Comparison of ENCODE assay signal across 26 cellular contexts in genomic region chr14:99445916-99446315, GRCh38.
"Had no signal": no experiment of that assay in that cellular context is flagged by ENCODE, and none has a peak within 500 bp of the region (broad histone marks: within the 10 kb centered on the region; RNA-seq: fewer than 3 reads in every experiment).

No MANE protein-coding gene starts in this region.

- ATAC-seq: activated T-cell treated with anti-CD3 and anti-CD28 coated beads, Interleukin-2, amount 50 U/mL, for 4 hours; esophagus mucosa had no signal

- DNase-seq: activated CD4-positive, alpha-beta memory T cell treated with anti-CD3 and anti-CD28 coated beads, Interleukin-2, amount 10 ng/mL, durations not matched to agents 7 days and 5 days; activated CD4-positive, alpha-beta T cell treated with anti-CD3 and anti-CD28 coated beads, Interleukin-2, amount 10 ng/mL, durations not matched to agents 24 days and 14 days; activated CD8-positive, alpha-beta memory T cell treated with anti-CD3 and anti-CD28 coated beads, Interleukin-2, amount 50 U/mL, for 48 hours; activated effector memory CD4-positive, alpha-beta T cell treated with Interleukin-2 at 50 U/mL for 16 hours; activated naive CD4-positive, alpha-beta T cell treated with anti-CD3 and anti-CD28 coated beads for 36 hours; activated naive CD8-positive, alpha-beta T cell treated with anti-CD3 and anti-CD28 coated beads, Interleukin-2, amount 10 ng/mL, durations not matched to agents 7 days and 5 days; activated T-cell treated with anti-CD3 and anti-CD28 coated beads, Interleukin-2, amount 50 U/mL, for 4 hours; cerebellar nuclear complex; colonic mucosa; dorsolateral prefrontal cortex; effector memory CD4-positive, alpha-beta T cell; foreskin fibroblast; heart right ventricle; left ventricle myocardium inferior; mesendoderm; SK-N-SH; stimulated activated CD4-positive, alpha-beta T cell treated with anti-CD3 and anti-CD28 coated beads, Interleukin-1b, Interleukin-23, amount 100 ng/mL, for 48 hours; stimulated activated naive CD4-positive, alpha-beta T cell treated with Interleukin-2 at 50 U/mL for 16 hours; SW 1271; T-helper 9 cell had no signal

- H3K27ac Mint-ChIP-seq: activated CD4-positive, alpha-beta memory T cell treated with anti-CD3 and anti-CD28 coated beads, Interleukin-2, amount 10 ng/mL, durations not matched to agents 7 days and 5 days; activated CD4-positive, alpha-beta T cell treated with anti-CD3 and anti-CD28 coated beads, Interleukin-2, amount 10 ng/mL, durations not matched to agents 24 days and 14 days; activated naive CD4-positive, alpha-beta T cell treated with anti-CD3 and anti-CD28 coated beads for 36 hours; activated naive CD8-positive, alpha-beta T cell treated with anti-CD3 and anti-CD28 coated beads, Interleukin-2, amount 10 ng/mL, durations not matched to agents 7 days and 5 days; nephron had no signal

- H3K9me3 Mint-ChIP-seq: activated CD4-positive, alpha-beta memory T cell treated with anti-CD3 and anti-CD28 coated beads, Interleukin-2, amount 10 ng/mL, durations not matched to agents 7 days and 5 days; activated CD4-positive, alpha-beta T cell treated with anti-CD3 and anti-CD28 coated beads, Interleukin-2, amount 10 ng/mL, durations not matched to agents 24 days and 14 days; activated naive CD4-positive, alpha-beta T cell treated with anti-CD3 and anti-CD28 coated beads for 36 hours; activated naive CD8-positive, alpha-beta T cell treated with anti-CD3 and anti-CD28 coated beads, Interleukin-2, amount 10 ng/mL, durations not matched to agents 7 days and 5 days; activated T-cell treated with anti-CD3 and anti-CD28 coated beads, Interleukin-2, amount 50 U/mL, for 4 hours; brain; nephron; T-helper 1 cell treated with Interleukin-12 subunit alpha and Interleukin-12 subunit beta and Interleukin-4 antibody, amounts not matched to agents 30 μg/mL and 1 μg/mL, for 36 hours had no signal

- H3K27me3 Mint-ChIP-seq: activated CD4-positive, alpha-beta memory T cell treated with anti-CD3 and anti-CD28 coated beads, Interleukin-2, amount 10 ng/mL, durations not matched to agents 7 days and 5 days; activated CD4-positive, alpha-beta T cell treated with anti-CD3 and anti-CD28 coated beads, Interleukin-2, amount 10 ng/mL, durations not matched to agents 24 days and 14 days; activated naive CD8-positive, alpha-beta T cell treated with anti-CD3 and anti-CD28 coated beads, Interleukin-2, amount 10 ng/mL, durations not matched to agents 7 days and 5 days; brain had no signal

- H3K4me3 Mint-ChIP-seq: activated CD4-positive, alpha-beta memory T cell treated with anti-CD3 and anti-CD28 coated beads, Interleukin-2, amount 10 ng/mL, durations not matched to agents 7 days and 5 days; activated CD4-positive, alpha-beta T cell treated with anti-CD3 and anti-CD28 coated beads, Interleukin-2, amount 10 ng/mL, durations not matched to agents 24 days and 14 days; activated naive CD4-positive, alpha-beta T cell treated with anti-CD3 and anti-CD28 coated beads for 36 hours; activated naive CD8-positive, alpha-beta T cell treated with anti-CD3 and anti-CD28 coated beads, Interleukin-2, amount 10 ng/mL, durations not matched to agents 7 days and 5 days; activated T-cell treated with anti-CD3 and anti-CD28 coated beads, Interleukin-2, amount 50 U/mL, for 4 hours; brain; nephron; T-helper 1 cell treated with Interleukin-12 subunit alpha and Interleukin-12 subunit beta and Interleukin-4 antibody, amounts not matched to agents 30 μg/mL and 1 μg/mL, for 36 hours had no signal

- FAIRE-seq: islet of Langerhans, TTC549 had no signal
